In genomic region chr11:96978751-96979150, GRCh38 we compare ENCODE assay signal across 1 cellular context.
TF ChIP-seq lines count a peak whose summit lies in the region.

No MANE protein-coding gene starts in this region.

TF ChIP-seq in K562, 482 proteins besides CTCF, POLR2A, EP300 and RAD21 (continued from another document):
- TF ChIP-seq, protein P1, sequence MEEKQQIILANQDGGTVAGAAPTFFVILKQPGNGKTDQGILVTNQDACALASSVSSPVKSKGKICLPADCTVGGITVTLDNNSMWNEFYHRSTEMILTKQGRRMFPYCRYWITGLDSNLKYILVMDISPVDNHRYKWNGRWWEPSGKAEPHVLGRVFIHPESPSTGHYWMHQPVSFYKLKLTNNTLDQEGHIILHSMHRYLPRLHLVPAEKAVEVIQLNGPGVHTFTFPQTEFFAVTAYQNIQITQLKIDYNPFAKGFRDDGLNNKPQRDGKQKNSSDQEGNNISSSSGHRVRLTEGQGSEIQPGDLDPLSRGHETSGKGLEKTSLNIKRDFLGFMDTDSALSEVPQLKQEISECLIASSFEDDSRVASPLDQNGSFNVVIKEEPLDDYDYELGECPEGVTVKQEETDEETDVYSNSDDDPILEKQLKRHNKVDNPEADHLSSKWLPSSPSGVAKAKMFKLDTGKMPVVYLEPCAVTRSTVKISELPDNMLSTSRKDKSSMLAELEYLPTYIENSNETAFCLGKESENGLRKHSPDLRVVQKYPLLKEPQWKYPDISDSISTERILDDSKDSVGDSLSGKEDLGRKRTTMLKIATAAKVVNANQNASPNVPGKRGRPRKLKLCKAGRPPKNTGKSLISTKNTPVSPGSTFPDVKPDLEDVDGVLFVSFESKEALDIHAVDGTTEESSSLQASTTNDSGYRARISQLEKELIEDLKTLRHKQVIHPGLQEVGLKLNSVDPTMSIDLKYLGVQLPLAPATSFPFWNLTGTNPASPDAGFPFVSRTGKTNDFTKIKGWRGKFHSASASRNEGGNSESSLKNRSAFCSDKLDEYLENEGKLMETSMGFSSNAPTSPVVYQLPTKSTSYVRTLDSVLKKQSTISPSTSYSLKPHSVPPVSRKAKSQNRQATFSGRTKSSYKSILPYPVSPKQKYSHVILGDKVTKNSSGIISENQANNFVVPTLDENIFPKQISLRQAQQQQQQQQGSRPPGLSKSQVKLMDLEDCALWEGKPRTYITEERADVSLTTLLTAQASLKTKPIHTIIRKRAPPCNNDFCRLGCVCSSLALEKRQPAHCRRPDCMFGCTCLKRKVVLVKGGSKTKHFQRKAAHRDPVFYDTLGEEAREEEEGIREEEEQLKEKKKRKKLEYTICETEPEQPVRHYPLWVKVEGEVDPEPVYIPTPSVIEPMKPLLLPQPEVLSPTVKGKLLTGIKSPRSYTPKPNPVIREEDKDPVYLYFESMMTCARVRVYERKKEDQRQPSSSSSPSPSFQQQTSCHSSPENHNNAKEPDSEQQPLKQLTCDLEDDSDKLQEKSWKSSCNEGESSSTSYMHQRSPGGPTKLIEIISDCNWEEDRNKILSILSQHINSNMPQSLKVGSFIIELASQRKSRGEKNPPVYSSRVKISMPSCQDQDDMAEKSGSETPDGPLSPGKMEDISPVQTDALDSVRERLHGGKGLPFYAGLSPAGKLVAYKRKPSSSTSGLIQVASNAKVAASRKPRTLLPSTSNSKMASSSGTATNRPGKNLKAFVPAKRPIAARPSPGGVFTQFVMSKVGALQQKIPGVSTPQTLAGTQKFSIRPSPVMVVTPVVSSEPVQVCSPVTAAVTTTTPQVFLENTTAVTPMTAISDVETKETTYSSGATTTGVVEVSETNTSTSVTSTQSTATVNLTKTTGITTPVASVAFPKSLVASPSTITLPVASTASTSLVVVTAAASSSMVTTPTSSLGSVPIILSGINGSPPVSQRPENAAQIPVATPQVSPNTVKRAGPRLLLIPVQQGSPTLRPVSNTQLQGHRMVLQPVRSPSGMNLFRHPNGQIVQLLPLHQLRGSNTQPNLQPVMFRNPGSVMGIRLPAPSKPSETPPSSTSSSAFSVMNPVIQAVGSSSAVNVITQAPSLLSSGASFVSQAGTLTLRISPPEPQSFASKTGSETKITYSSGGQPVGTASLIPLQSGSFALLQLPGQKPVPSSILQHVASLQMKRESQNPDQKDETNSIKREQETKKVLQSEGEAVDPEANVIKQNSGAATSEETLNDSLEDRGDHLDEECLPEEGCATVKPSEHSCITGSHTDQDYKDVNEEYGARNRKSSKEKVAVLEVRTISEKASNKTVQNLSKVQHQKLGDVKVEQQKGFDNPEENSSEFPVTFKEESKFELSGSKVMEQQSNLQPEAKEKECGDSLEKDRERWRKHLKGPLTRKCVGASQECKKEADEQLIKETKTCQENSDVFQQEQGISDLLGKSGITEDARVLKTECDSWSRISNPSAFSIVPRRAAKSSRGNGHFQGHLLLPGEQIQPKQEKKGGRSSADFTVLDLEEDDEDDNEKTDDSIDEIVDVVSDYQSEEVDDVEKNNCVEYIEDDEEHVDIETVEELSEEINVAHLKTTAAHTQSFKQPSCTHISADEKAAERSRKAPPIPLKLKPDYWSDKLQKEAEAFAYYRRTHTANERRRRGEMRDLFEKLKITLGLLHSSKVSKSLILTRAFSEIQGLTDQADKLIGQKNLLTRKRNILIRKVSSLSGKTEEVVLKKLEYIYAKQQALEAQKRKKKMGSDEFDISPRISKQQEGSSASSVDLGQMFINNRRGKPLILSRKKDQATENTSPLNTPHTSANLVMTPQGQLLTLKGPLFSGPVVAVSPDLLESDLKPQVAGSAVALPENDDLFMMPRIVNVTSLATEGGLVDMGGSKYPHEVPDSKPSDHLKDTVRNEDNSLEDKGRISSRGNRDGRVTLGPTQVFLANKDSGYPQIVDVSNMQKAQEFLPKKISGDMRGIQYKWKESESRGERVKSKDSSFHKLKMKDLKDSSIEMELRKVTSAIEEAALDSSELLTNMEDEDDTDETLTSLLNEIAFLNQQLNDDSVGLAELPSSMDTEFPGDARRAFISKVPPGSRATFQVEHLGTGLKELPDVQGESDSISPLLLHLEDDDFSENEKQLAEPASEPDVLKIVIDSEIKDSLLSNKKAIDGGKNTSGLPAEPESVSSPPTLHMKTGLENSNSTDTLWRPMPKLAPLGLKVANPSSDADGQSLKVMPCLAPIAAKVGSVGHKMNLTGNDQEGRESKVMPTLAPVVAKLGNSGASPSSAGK (IDR thresholded peaks at IDR 0.05): no peak
- TF ChIP-seq SIN3A (IDR thresholded peaks at IDR 0.05; ENCODE audit: borderline replicate concordance in 2 of 2, control insufficient read depth in 1 of 2, low read depth in 2 of 2, low read length in 2 of 2) (no peak), SP2 (IDR thresholded peaks at IDR 0.05; ENCODE audit: extremely low read depth, low read depth, low read length, poor library complexity, severe bottlenecking) (no peak)
TF ChIP-seq in K562: peak in this region for 1.
